ENCODE assay signal across 6 cellular contexts in genomic region chr16:680967-681745, GRCh38. TPM values are rescaled to one million over a fixed set of nuclear protein-coding genes. Genes with fewer than 3 reads are reported as not detected.
A peak's percentile ranks its signal among the peaks of the same experiment; 100 is the strongest.
DNase-seq lines count a peak whose midpoint lies in the region; ATAC-seq and TF ChIP-seq lines count a peak whose summit lies in the region.

No MANE protein-coding gene starts in this region.

- DNase-seq in NAMALWA (ENCODE audit: low spot score) (peak; percentile 52), endothelial cell (ENCODE audit: low spot score) (no peak), germinal center (ENCODE audit: low spot score) (no peak)

- TF ChIP-seq CTCF in DOHH2 (IDR thresholded peaks at IDR 0.05; ENCODE audit: low read depth, low read length, poor library complexity, severe bottlenecking): peak; percentile 40
- TF ChIP-seq CTCF in endothelial cell (IDR thresholded peaks at IDR 0.05; ENCODE audit: unreplicated experiment): no peak

- peak overlapping the region; percentile 85 for H3K4me3 Mint-ChIP-seq in endothelial cell (ENCODE audit: unreplicated experiment)

- peaks cover 36% of the 10 kb centered on the region for H3K79me2 ChIP-seq in DOHH2 (ENCODE audit: control insufficient read depth, low read length)

- no peaks in the 10 kb centered on the region for H3K9me2 ChIP-seq in DOHH2 (replicated peaks; ENCODE audit: control insufficient read depth, low read length)

- H3K9me3 Mint-ChIP-seq in endothelial cell (ENCODE audit: unreplicated experiment): no peaks in the 10 kb centered on the region

- H3K27me3 ChIP-seq in DOHH2 (ENCODE audit: control insufficient read depth, low read length): no peaks in the 10 kb centered on the region

- ATAC-seq in GM19324 (IDR thresholded peaks at IDR 0.05; ENCODE audit: low FRiP score, unreplicated experiment): no peak

- peaks cover 45% of the 10 kb centered on the region for H3K36me3 ChIP-seq in DOHH2 (ENCODE audit: control insufficient read depth, low read length)

- H3K4me1 Mint-ChIP-seq in endothelial cell (ENCODE audit: unreplicated experiment): peaks cover 6% of the 10 kb centered on the region

- H3K36me3 Mint-ChIP-seq in endothelial cell (ENCODE audit: low read depth, unreplicated experiment): peaks cover 5% of the 10 kb centered on the region

- peaks cover 19% of the 10 kb centered on the region for H4K20me1 ChIP-seq in DOHH2 (ENCODE audit: control insufficient read depth, insufficient read depth, low read depth, low read length)

- peaks cover 18% of the 10 kb centered on the region for H3K27me3 Mint-ChIP-seq in endothelial cell (ENCODE audit: unreplicated experiment)

- no peaks in the 10 kb centered on the region; the same call in 1 of the 2 replicates for H3F3A ChIP-seq in DOHH2 (ENCODE audit: control insufficient read depth, insufficient read depth)

- H3K27ac Mint-ChIP-seq in endothelial cell (ENCODE audit: unreplicated experiment): no peak overlapping the region

- H3K4me1 ChIP-seq in DOHH2 (ENCODE audit: control insufficient read depth, low read length): peaks cover 45% of the 10 kb centered on the region

- peak overlapping the region; percentile 97 for H3K4me2 ChIP-seq in DOHH2 (ENCODE audit: low read length)

- H3K27ac ChIP-seq in DOHH2 (ENCODE audit: low read depth, low read length) (peak overlapping the region; percentile 60), skin epidermis (peak overlapping the region; percentile 59 to 94 (median 87))

- no peaks in the 10 kb centered on the region for H3K9me3 ChIP-seq in DOHH2 (ENCODE audit: control insufficient read depth, insufficient read depth, low read length)

- H3K4me3 ChIP-seq in DOHH2 (ENCODE audit: low read length): peak overlapping the region; percentile 98
- H3K4me3 ChIP-seq in skin epidermis: peak overlapping the region; percentile 61 to 91 (median 79)

RNA-seq across cellular contexts. Expression of gene STUB1, which starts 0.9 kb away (rescaled TPM):
- 93.7 TPM for total RNA-seq in endothelial cell (ENCODE audit: unreplicated experiment)

RNA-seq across cellular contexts. Expression of gene JMJD8, which starts 3.0 kb away (rescaled TPM):
- 31.6 TPM for total RNA-seq in endothelial cell (ENCODE audit: unreplicated experiment)

RNA-seq across cellular contexts. Expression of gene RHBDL1, which starts 5.7 kb away (rescaled TPM):
- 1.6 TPM for total RNA-seq in endothelial cell (ENCODE audit: unreplicated experiment)

RNA-seq across cellular contexts. Expression of gene WDR24, which starts 9.0 kb away (rescaled TPM):
- 16.1 TPM for total RNA-seq in endothelial cell (ENCODE audit: unreplicated experiment)

RNA-seq across cellular contexts. Expression of gene RHOT2, which starts 13.2 kb away (rescaled TPM):
- total RNA-seq in endothelial cell (ENCODE audit: unreplicated experiment): 121 TPM
